ENCODE assay signal across 1 cellular context in the genomic region with DNA sequence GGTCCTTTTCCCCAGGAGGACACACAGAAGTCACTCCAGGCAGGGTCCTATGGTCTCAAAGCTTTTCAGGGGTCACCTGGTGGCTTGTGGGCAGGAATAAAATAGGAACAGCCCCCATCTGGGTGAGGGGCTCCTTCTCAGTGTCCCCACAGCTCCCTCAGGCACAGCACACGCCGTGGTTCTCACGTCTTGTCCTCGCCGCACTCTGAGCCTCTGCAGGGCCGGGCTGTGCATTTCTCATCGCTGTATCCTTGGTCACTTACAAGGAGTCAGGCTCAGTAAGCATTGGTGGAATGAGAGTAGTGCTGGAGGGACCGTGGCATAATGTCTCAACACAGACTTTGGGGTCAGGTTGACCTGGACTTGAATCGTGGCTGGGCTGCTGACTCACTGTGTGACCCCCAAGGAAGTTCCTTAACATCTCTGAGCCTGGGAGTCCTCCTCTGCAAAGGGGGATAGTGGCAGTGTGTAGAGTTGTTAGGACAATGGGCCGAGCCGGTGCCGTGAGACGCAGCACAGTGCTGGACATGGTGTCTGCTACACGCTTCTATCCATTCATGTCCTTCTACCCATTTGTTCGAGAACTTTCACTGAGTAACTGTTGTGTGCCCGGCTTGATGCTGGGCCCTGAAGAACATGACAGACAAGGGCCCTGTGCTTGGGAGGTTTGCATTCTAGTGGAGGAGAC.
TF ChIP-seq lines count a peak whose summit lies in the region.

No MANE protein-coding gene starts in this region.

TF ChIP-seq in GM23338, 12 proteins besides CTCF, POLR2A, EP300 and RAD21:
- TF ChIP-seq, protein P1, sequence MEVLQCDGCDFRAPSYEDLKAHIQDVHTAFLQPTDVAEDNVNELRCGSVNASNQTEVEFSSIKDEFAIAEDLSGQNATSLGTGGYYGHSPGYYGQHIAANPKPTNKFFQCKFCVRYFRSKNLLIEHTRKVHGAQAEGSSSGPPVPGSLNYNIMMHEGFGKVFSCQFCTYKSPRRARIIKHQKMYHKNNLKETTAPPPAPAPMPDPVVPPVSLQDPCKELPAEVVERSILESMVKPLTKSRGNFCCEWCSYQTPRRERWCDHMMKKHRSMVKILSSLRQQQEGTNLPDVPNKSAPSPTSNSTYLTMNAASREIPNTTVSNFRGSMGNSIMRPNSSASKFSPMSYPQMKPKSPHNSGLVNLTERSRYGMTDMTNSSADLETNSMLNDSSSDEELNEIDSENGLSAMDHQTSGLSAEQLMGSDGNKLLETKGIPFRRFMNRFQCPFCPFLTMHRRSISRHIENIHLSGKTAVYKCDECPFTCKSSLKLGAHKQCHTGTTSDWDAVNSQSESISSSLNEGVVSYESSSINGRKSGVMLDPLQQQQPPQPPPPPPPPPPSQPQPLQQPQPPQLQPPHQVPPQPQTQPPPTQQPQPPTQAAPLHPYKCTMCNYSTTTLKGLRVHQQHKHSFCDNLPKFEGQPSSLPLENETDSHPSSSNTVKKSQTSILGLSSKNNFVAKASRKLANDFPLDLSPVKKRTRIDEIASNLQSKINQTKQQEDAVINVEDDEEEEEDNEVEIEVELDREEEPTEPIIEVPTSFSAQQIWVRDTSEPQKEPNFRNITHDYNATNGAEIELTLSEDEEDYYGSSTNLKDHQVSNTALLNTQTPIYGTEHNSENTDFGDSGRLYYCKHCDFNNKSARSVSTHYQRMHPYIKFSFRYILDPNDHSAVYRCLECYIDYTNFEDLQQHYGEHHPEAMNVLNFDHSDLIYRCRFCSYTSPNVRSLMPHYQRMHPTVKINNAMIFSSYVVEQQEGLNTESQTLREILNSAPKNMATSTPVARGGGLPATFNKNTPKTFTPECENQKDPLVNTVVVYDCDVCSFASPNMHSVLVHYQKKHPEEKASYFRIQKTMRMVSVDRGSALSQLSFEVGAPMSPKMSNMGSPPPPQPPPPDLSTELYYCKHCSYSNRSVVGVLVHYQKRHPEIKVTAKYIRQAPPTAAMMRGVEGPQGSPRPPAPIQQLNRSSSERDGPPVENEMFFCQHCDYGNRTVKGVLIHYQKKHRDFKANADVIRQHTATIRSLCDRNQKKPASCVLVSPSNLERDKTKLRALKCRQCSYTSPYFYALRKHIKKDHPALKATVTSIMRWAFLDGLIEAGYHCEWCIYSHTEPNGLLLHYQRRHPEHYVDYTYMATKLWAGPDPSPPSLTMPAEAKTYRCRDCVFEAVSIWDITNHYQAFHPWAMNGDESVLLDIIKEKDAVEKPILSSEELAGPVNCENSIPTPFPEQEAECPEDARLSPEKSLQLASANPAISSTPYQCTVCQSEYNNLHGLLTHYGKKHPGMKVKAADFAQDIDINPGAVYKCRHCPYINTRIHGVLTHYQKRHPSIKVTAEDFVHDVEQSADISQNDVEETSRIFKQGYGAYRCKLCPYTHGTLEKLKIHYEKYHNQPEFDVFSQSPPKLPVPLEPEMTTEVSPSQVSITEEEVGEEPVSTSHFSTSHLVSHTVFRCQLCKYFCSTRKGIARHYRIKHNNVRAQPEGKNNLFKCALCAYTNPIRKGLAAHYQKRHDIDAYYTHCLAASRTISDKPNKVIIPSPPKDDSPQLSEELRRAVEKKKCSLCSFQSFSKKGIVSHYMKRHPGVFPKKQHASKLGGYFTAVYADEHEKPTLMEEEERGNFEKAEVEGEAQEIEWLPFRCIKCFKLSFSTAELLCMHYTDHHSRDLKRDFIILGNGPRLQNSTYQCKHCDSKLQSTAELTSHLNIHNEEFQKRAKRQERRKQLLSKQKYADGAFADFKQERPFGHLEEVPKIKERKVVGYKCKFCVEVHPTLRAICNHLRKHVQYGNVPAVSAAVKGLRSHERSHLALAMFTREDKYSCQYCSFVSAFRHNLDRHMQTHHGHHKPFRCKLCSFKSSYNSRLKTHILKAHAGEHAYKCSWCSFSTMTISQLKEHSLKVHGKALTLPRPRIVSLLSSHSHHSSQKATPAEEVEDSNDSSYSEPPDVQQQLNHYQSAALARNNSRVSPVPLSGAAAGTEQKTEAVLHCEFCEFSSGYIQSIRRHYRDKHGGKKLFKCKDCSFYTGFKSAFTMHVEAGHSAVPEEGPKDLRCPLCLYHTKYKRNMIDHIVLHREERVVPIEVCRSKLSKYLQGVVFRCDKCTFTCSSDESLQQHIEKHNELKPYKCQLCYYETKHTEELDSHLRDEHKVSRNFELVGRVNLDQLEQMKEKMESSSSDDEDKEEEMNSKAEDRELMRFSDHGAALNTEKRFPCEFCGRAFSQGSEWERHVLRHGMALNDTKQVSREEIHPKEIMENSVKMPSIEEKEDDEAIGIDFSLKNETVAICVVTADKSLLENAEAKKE (CRISPR knock-in tag; IDR thresholded peaks at IDR 0.05) = no peak
- no peak for TF ChIP-seq STAT1 (IDR thresholded peaks at IDR 0.05; ENCODE audit: unreplicated experiment)
- TF ChIP-seq EZH2phosphoT487 (IDR thresholded peaks at IDR 0.05; ENCODE audit: unreplicated experiment) = no peak
- no peak for TF ChIP-seq JUNB (IDR thresholded peaks at IDR 0.05; ENCODE audit: unreplicated experiment)
- no peak for TF ChIP-seq ZNF331 (CRISPR knock-in tag; IDR thresholded peaks at IDR 0.05; ENCODE audit: low read depth)
- no peak for TF ChIP-seq NANOG (IDR thresholded peaks at IDR 0.05; ENCODE audit: borderline replicate concordance)
- no peak for TF ChIP-seq EZH2 (IDR thresholded peaks at IDR 0.05; ENCODE audit: low read depth, unreplicated experiment)
- TF ChIP-seq, protein P2, sequence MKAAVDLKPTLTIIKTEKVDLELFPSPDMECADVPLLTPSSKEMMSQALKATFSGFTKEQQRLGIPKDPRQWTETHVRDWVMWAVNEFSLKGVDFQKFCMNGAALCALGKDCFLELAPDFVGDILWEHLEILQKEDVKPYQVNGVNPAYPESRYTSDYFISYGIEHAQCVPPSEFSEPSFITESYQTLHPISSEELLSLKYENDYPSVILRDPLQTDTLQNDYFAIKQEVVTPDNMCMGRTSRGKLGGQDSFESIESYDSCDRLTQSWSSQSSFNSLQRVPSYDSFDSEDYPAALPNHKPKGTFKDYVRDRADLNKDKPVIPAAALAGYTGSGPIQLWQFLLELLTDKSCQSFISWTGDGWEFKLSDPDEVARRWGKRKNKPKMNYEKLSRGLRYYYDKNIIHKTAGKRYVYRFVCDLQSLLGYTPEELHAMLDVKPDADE (IDR thresholded peaks at IDR 0.05) = no peak
- TF ChIP-seq, protein P3, sequence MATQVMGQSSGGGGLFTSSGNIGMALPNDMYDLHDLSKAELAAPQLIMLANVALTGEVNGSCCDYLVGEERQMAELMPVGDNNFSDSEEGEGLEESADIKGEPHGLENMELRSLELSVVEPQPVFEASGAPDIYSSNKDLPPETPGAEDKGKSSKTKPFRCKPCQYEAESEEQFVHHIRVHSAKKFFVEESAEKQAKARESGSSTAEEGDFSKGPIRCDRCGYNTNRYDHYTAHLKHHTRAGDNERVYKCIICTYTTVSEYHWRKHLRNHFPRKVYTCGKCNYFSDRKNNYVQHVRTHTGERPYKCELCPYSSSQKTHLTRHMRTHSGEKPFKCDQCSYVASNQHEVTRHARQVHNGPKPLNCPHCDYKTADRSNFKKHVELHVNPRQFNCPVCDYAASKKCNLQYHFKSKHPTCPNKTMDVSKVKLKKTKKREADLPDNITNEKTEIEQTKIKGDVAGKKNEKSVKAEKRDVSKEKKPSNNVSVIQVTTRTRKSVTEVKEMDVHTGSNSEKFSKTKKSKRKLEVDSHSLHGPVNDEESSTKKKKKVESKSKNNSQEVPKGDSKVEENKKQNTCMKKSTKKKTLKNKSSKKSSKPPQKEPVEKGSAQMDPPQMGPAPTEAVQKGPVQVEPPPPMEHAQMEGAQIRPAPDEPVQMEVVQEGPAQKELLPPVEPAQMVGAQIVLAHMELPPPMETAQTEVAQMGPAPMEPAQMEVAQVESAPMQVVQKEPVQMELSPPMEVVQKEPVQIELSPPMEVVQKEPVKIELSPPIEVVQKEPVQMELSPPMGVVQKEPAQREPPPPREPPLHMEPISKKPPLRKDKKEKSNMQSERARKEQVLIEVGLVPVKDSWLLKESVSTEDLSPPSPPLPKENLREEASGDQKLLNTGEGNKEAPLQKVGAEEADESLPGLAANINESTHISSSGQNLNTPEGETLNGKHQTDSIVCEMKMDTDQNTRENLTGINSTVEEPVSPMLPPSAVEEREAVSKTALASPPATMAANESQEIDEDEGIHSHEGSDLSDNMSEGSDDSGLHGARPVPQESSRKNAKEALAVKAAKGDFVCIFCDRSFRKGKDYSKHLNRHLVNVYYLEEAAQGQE (IDR thresholded peaks at IDR 0.05; ENCODE audit: unreplicated experiment) = no peak
